Comparison of ENCODE assay signal across 1 cellular context in genomic region chr2:162607915-162608314, GRCh38.
TF ChIP-seq lines count a peak whose summit lies in the region.

No MANE protein-coding gene starts in this region.

TF ChIP-seq in HepG2, 621 proteins besides CTCF, POLR2A, EP300 and RAD21 (continued from another document and continues in another):
- TF ChIP-seq ZBED4 (CRISPR knock-in tag; IDR thresholded peaks at IDR 0.05; ENCODE audit: borderline replicate concordance) (peak; percentile 78; the same call in 1 of the 2 replicates), IKZF1 (IDR thresholded peaks at IDR 0.05) (no peak), ASH2L (IDR thresholded peaks at IDR 0.05; ENCODE audit: insufficient read length, low read depth, low read length) (peak; percentile 85), BHLHE40 (IDR thresholded peaks at IDR 0.05; ENCODE audit: low read length) (no peak), WIZ (CRISPR knock-in tag; IDR thresholded peaks at IDR 0.05) (no peak), ZBTB7B (CRISPR knock-in tag; IDR thresholded peaks at IDR 0.05) (no peak), ZNF639 (CRISPR knock-in tag; conservative IDR thresholded peaks at IDR 0.05) (no peak), MTA1 (CRISPR knock-in tag; IDR thresholded peaks at IDR 0.05; ENCODE audit: borderline replicate concordance) (no peak), ZNF160 (CRISPR knock-in tag; IDR thresholded peaks at IDR 0.05) (no peak), ZNF644 (CRISPR knock-in tag; IDR thresholded peaks at IDR 0.05; ENCODE audit: low read depth) (0 out of 2 replicates have a peak, but pooled peaks have one; percentile 28), KLF9 (CRISPR knock-in tag; IDR thresholded peaks at IDR 0.05; ENCODE audit: low read depth) (no peak), ZNF550 (CRISPR knock-in tag; IDR thresholded peaks at IDR 0.05; ENCODE audit: borderline replicate concordance) (no peak), TRAFD1 (CRISPR knock-in tag; IDR thresholded peaks at IDR 0.05; ENCODE audit: borderline replicate concordance) (no peak), FOXA3 (CRISPR knock-in tag; IDR thresholded peaks at IDR 0.05) (peak; percentile 97), ARHGAP35 (CRISPR knock-in tag; IDR thresholded peaks at IDR 0.05; ENCODE audit: borderline replicate concordance) (no peak), ZNF451 (CRISPR knock-in tag; IDR thresholded peaks at IDR 0.05) (no peak), RXRB (CRISPR knock-in tag; IDR thresholded peaks at IDR 0.05; ENCODE audit: borderline replicate concordance) (peak; percentile 88), JDP2 (CRISPR knock-in tag; IDR thresholded peaks at IDR 0.05; ENCODE audit: borderline replicate concordance) (no peak), ZBTB21 (CRISPR knock-in tag; IDR thresholded peaks at IDR 0.05) (no peak), ZNF546 (CRISPR knock-in tag; conservative IDR thresholded peaks at IDR 0.05) (no peak), TEAD2 (CRISPR knock-in tag; IDR thresholded peaks at IDR 0.05) (no peak), ARID3A (IDR thresholded peaks at IDR 0.05; ENCODE audit: low read depth, low read length) (peak; percentile 94), ZNF768 (CRISPR knock-in tag; IDR thresholded peaks at IDR 0.05) (no peak), SOX6 (IDR thresholded peaks at IDR 0.05) (no peak), SOX6 (CRISPR knock-in tag; IDR thresholded peaks at IDR 0.05) (peak; percentile 70), MXI1 (IDR thresholded peaks at IDR 0.05; ENCODE audit: borderline replicate concordance, low read depth, low read length) (no peak), ZNF878 (CRISPR knock-in tag; IDR thresholded peaks at IDR 0.05) (no peak; the same call in 1 of the 2 replicates), MYNN (CRISPR knock-in tag; IDR thresholded peaks at IDR 0.05; ENCODE audit: low read depth) (no peak), POGZ (CRISPR knock-in tag; IDR thresholded peaks at IDR 0.05) (peak; percentile 40; the same call in 1 of the 2 replicates), ZNF552 (CRISPR knock-in tag; IDR thresholded peaks at IDR 0.05; ENCODE audit: borderline replicate concordance) (no peak), HOMEZ (CRISPR knock-in tag; IDR thresholded peaks at IDR 0.05; ENCODE audit: low read depth) (peak; percentile 76; the same call in 1 of the 2 replicates), PTBP1 (IDR thresholded peaks at IDR 0.05; ENCODE audit: low read depth, low read length, poor library complexity, severe bottlenecking) (no peak), SOX5 (CRISPR knock-in tag; IDR thresholded peaks at IDR 0.05; ENCODE audit: borderline replicate concordance) (peak; percentile 75; the same call in 1 of the 2 replicates), ZNF329 (CRISPR knock-in tag; IDR thresholded peaks at IDR 0.05; ENCODE audit: low read depth) (no peak), U2AF1 (optimal IDR thresholded peaks at IDR 0.05; ENCODE audit: low read depth, low read length) (no peak), HES4 (CRISPR knock-in tag; IDR thresholded peaks at IDR 0.05; ENCODE audit: borderline replicate concordance) (no peak), MED13 (CRISPR knock-in tag; IDR thresholded peaks at IDR 0.05) (no peak), ZNF574 (CRISPR knock-in tag; IDR thresholded peaks at IDR 0.05) (no peak), ZNF180 (CRISPR knock-in tag; IDR thresholded peaks at IDR 0.05; ENCODE audit: borderline replicate concordance, low read depth) (no peak), HINFP (CRISPR knock-in tag; IDR thresholded peaks at IDR 0.05; ENCODE audit: low read depth) (no peak), GABPA (IDR thresholded peaks at IDR 0.05; ENCODE audit: low read depth, low read length) (no peak), GABPA (CRISPR knock-in tag; IDR thresholded peaks at IDR 0.05; ENCODE audit: low read depth) (no peak), LBX2 (CRISPR knock-in tag; IDR thresholded peaks at IDR 0.05; ENCODE audit: borderline replicate concordance) (no peak), HMGA1 (CRISPR knock-in tag; conservative IDR thresholded peaks at IDR 0.05) (no peak), KLF15 (CRISPR knock-in tag; IDR thresholded peaks at IDR 0.05; ENCODE audit: borderline replicate concordance) (no peak), ARID4A (CRISPR knock-in tag; IDR thresholded peaks at IDR 0.05; ENCODE audit: borderline replicate concordance) (no peak), BORCS8-MEF2B (CRISPR knock-in tag; IDR thresholded peaks at IDR 0.05) (no peak), ZKSCAN5 (CRISPR knock-in tag; IDR thresholded peaks at IDR 0.05) (no peak), RBFOX2 (IDR thresholded peaks at IDR 0.05; ENCODE audit: low read depth, low read length) (no peak)
